In genomic region chr9:69758001-69758730, GRCh38 we compare ENCODE assay signal across 8 cellular contexts. TPM values are rescaled to one million over a fixed set of nuclear protein-coding genes. Genes with fewer than 3 reads are reported as not detected.
A peak's percentile ranks its signal among the peaks of the same experiment; 100 is the strongest.
DNase-seq lines count a peak whose midpoint lies in the region; ATAC-seq, FAIRE-seq and TF ChIP-seq lines count a peak whose summit lies in the region.

No MANE protein-coding gene starts in this region.

- no peak for FAIRE-seq in A549 (lab: Jason Lieb, UNC)

- H3K4me3 ChIP-seq in A549, result peak overlapping the region; percentile 64
- H3K4me3 ChIP-seq in GM23338, result peak overlapping the region; percentile 79
- peak overlapping the region; percentile 75 for H3K4me3 ChIP-seq in SU-DHL-6 (ENCODE audit: insufficient read depth, low read length, poor library complexity, severe bottlenecking)
- H3K4me3 ChIP-seq in thoracic aorta, result peak overlapping the region; percentile 77
- H3K4me3 ChIP-seq in uterus, result peak overlapping the region in 1 of 2 donors; percentile 97

- peak overlapping the region; percentile 93 for H3K4me3 Mint-ChIP-seq in GM23338

- CTCF ChIA-PET in A549 (lab: Yijun Ruan, JAX), result interaction anchor here (0.6 to 2.5 kb wide), 3 partner anchors 12 to 704 kb away, joined by 3 to 7 read pairs (median 3); no protein-coding TSS in a partner anchor

- H3K4me1 ChIP-seq in A549 (peaks cover 28% of the 10 kb centered on the region), GM23338 (ENCODE audit: insufficient read depth) (peaks cover 57% of the 10 kb centered on the region), thoracic aorta (ENCODE audit: control insufficient read depth in 1 of 2, low read depth in 2 of 2) (peaks cover 11 to 13% of the 10 kb centered on the region in 2 donors), uterus (no peaks in the 10 kb centered on the region)

- TF ChIP-seq RAD21 in A549 (conservative IDR thresholded peaks at IDR 0.05 in 1 of 2, IDR thresholded peaks at IDR 0.05 in 1 of 2), result no peak

- H3K36me3 Mint-ChIP-seq in GM23338 (ENCODE audit: low read depth), result peaks cover 10% of the 10 kb centered on the region; the same call in 2 of the 3 replicates

- peaks cover 5% of the 10 kb centered on the region for H3K27me3 Mint-ChIP-seq in GM23338 (ENCODE audit: insufficient read depth, low read depth, poor library complexity)

- TF ChIP-seq EP300 in A549 (IDR thresholded peaks at IDR 0.05), result no peak

- H3F3A ChIP-seq in GM23338 (replicated peaks; ENCODE audit: low read depth) (no peaks in the 10 kb centered on the region), SU-DHL-6 (ENCODE audit: insufficient read depth) (0 out of 2 replicates have a peak, but pooled peaks cover 4% of the 10 kb centered on the region)

- H3K27ac ChIP-seq in A549, result peak overlapping the region in 1 of 2 experiments; percentile 61; a peak in 2 of 6 replicates
- H3K27ac ChIP-seq in GM23338 (ENCODE audit: low read depth), result no peak overlapping the region
- no peak overlapping the region for H3K27ac ChIP-seq in SU-DHL-6 (ENCODE audit: low read depth, low read length)
- H3K27ac ChIP-seq in thoracic aorta, result no peak overlapping the region
- H3K27ac ChIP-seq in uterus, result no peak overlapping the region

- in situ Hi-C loops in GM13976 (cut with MboI; ENCODE audit: low sequenced_read_pairs, unreplicated experiment), result no loop called here

- H3K9me2 ChIP-seq in GM23338 (ENCODE audit: insufficient read depth) (no peaks in the 10 kb centered on the region), SU-DHL-6 (replicated peaks; ENCODE audit: insufficient read depth, low read length) (no peaks in the 10 kb centered on the region)

- H3K27me3 ChIP-seq in GM23338 (ENCODE audit: insufficient read depth) (no peaks in the 10 kb centered on the region), SU-DHL-6 (ENCODE audit: low read length) (no peaks in the 10 kb centered on the region), thoracic aorta (replicated peaks; ENCODE audit: insufficient read depth) (no peaks in the 10 kb centered on the region), uterus (no peaks in the 10 kb centered on the region)

- no peak overlapping the region for H3K27ac Mint-ChIP-seq in GM23338

- ATAC-seq in A549 (no peak), GM23338 (no peak), thoracic aorta (ENCODE audit: insufficient number of reproducible peaks, low FRiP score, low read depth) (no peak), GM21528 (IDR thresholded peaks at IDR 0.05; ENCODE audit: low FRiP score, unreplicated experiment) (no peak)

- TF ChIP-seq POLR2A in A549 (IDR thresholded peaks at IDR 0.05; ENCODE audit: low read length) (no peak), uterus (IDR thresholded peaks at IDR 0.05) (no peak)

- H3K79me2 ChIP-seq in GM23338 (replicated peaks; ENCODE audit: insufficient read depth) (peaks cover 63% of the 10 kb centered on the region), SU-DHL-6 (ENCODE audit: insufficient read depth, low read length) (peaks cover 58% of the 10 kb centered on the region)

- no peak for TF ChIP-seq CTCF in A549 (IDR thresholded peaks at IDR 0.05)
- no peak for TF ChIP-seq CTCF in GM23338 (conservative IDR thresholded peaks at IDR 0.05; ENCODE audit: low read depth in 2 of 2)
- no peak for TF ChIP-seq CTCF in SU-DHL-6 (IDR thresholded peaks at IDR 0.05; ENCODE audit: insufficient read depth, low read length, poor library complexity, severe bottlenecking)
- no peak for TF ChIP-seq CTCF in thoracic aorta (IDR thresholded peaks at IDR 0.05)
- TF ChIP-seq CTCF in GM13976 (IDR thresholded peaks at IDR 0.05; ENCODE audit: borderline replicate concordance, control extremely low read depth, extremely low read depth, insufficient read depth, missing control alignments), result no peak
- TF ChIP-seq CTCF in uterus (IDR thresholded peaks at IDR 0.05), result no peak

- intact Hi-C loops in uterus (cut with DNase I; ENCODE audit: low total_unique reads), result no loop called here

- H3K9me3 ChIP-seq in A549, result no peaks in the 10 kb centered on the region
- H3K9me3 ChIP-seq in SU-DHL-6 (ENCODE audit: insufficient read depth, low read length), result no peaks in the 10 kb centered on the region
- H3K9me3 ChIP-seq in thoracic aorta, result no peaks in the 10 kb centered on the region
- no peaks in the 10 kb centered on the region for H3K9me3 ChIP-seq in uterus

- H3K36me3 ChIP-seq in GM23338 (ENCODE audit: insufficient read depth) (no peaks in the 10 kb centered on the region), SU-DHL-6 (ENCODE audit: low read length) (peaks cover 15% of the 10 kb centered on the region; the same call in 1 of the 2 replicates), thoracic aorta (no peaks in the 10 kb centered on the region), uterus (no peaks in the 10 kb centered on the region)

- H2AFZ ChIP-seq in GM23338, result no peak overlapping the region
- H2AFZ ChIP-seq in SU-DHL-6 (ENCODE audit: low read depth, low read length, severe bottlenecking), result no peak overlapping the region

- no peaks in the 10 kb centered on the region for H3K9me3 Mint-ChIP-seq in GM23338

- POLR2A ChIA-PET in A549 (lab: Yijun Ruan, JAX), result interaction anchor here (0.6 kb wide), 1 partner anchor 526 kb away, joined by 3 read pairs; no protein-coding TSS in a partner anchor

- WGBS in A549 (ENCODE audit: missing lambda C conversion rate), result 57% methylated on average over 6 of the region's 6 CpGs

- DNase-seq in A549 (ENCODE audit: low read depth in 1 of 2, low spot score in 1 of 2) (no peak), GM23338 (ENCODE audit: low spot score) (peak; percentile 30), glomerular visceral epithelial cell (ENCODE audit: extremely low spot score) (peak; percentile 7), thoracic aorta (ENCODE audit: low spot score) (no peak), GM13976 (ENCODE audit: low spot score) (no peak), uterus (no peak)

- H3K4me1 Mint-ChIP-seq in GM23338, result peaks cover 57% of the 10 kb centered on the region

- H3K9ac ChIP-seq in SU-DHL-6 (ENCODE audit: low read length), result peak overlapping the region; percentile 84

- H4K20me1 ChIP-seq in GM23338 (replicated peaks; ENCODE audit: insufficient read depth) (peaks cover 18% of the 10 kb centered on the region; the same call in 1 of the 2 replicates), SU-DHL-6 (ENCODE audit: low read depth, low read length) (no peaks in the 10 kb centered on the region)

- H3K4me2 ChIP-seq in A549, result peak overlapping the region; percentile 85
- H3K4me2 ChIP-seq in GM23338, result peak overlapping the region; percentile 90
- H3K4me2 ChIP-seq in SU-DHL-6 (ENCODE audit: low read depth, low read length, poor library complexity, severe bottlenecking), result peak overlapping the region; percentile 81

TF ChIP-seq in A549, 52 proteins besides CTCF, POLR2A, EP300 and RAD21:
- TF ChIP-seq CHD2 (IDR thresholded peaks at IDR 0.05; ENCODE audit: low read length, partially characterized antibody) (no peak), CEBPB (IDR thresholded peaks at IDR 0.05) (no peak), HDAC2 (IDR thresholded peaks at IDR 0.05) (no peak), CBX8 (IDR thresholded peaks at IDR 0.05) (no peak), EHF (CRISPR knock-in tag; IDR thresholded peaks at IDR 0.05) (no peak)

TF ChIP-seq in GM23338, 12 proteins besides CTCF, POLR2A, EP300 and RAD21:
- no peak for TF ChIP-seq NANOG (IDR thresholded peaks at IDR 0.05; ENCODE audit: borderline replicate concordance)
- TF ChIP-seq POLR2AphosphoS5 (IDR thresholded peaks at IDR 0.05; ENCODE audit: low read depth), result no peak
- TF ChIP-seq EZH2phosphoT487 (IDR thresholded peaks at IDR 0.05; ENCODE audit: unreplicated experiment), result no peak
- TF ChIP-seq CREB1 (CRISPR knock-in tag; IDR thresholded peaks at IDR 0.05; ENCODE audit: low read depth), result no peak

RNA-seq across cellular contexts. Expression of gene PTAR1, which starts 1.6 kb away (rescaled TPM):
- polyA plus RNA-seq in A549 (2011; rRNA removed) (32.4 and 34.6 TPM in 2 replicates), A549 (2017; fragmentation: RNase III; extraction: RNeasy Plus Mini Kit Qiagen cat#74134 plus additional on column Dnase treatment) (16.6 to 17.2 TPM (median 16.9 TPM) in 3 replicates), GM23338 (2016; fragmentation: Nextera tagmentation; extraction: Ambion mirVana) (32.1 and 35.2 TPM in 2 replicates)
- polyA plus RNA-seq in A549 (2012; cell fraction: cytosol; rRNA removed), result 3.8 and 4.5 TPM in 2 replicates
- polyA plus RNA-seq in A549 (2012; cell fraction: nucleus; rRNA removed), result 5.1 and 10.2 TPM in 2 replicates
- 35.8 and 42.7 TPM in 2 replicates for polyA minus RNA-seq in A549 (2011; rRNA and poly(A)+ RNA removed)
- total RNA-seq in GM23338 (2014; rRNA removed; shearing (Covaris generic)), result 218 and 219 TPM in 2 replicates
- total RNA-seq in thoracic aorta (10 to 100 TPM; 55.1 to 55.5 TPM), uterus (100 to 1,000 TPM in 1 of 4 donors, 10 to 100 TPM in 3; 35.4 to 173 (median 69.0) TPM)

Comparison
In these comparisons a context has a peak if more than half of its experiments do, and no peak if none do; other contexts are left out.
1. DNase-seq: peak in GM23338 (single experiment) and glomerular visceral epithelial cell (single experiment); none in A549 (0 of 2), thoracic aorta (single experiment), GM13976 (single experiment) and uterus (0 of 2).
2. Peak in every context shown above with its lines, with median percentiles within 50 percentile points of each other: H3K4me2 ChIP-seq.